ENCODE assay signal across 20 cellular contexts in the genomic region with DNA sequence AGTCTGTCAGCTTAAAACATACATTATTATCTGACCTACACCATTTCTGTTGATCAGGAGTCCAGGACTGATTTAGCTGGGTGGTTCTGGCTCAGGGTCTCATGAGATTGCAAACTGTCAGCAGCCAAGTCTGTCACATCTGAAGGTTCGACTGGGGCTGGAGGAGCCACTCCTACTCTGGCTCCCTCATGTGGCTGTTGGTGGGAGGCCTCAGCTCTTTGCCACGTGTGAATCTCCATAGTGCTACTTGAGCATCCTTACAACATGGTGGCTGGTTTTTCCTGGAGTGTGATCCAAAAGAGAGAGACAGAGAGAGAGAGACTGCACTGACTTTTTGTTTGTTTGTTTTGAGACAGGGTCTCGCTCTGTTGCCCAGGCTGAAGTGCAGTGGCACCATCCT.
DNase-seq lines count a peak whose midpoint lies in the region; ATAC-seq, FAIRE-seq and TF ChIP-seq lines count a peak whose summit lies in the region.
"Had no signal": no experiment of that assay in that cellular context is flagged by ENCODE, and none has a peak within 500 bp of the region (broad histone marks: within the 10 kb centered on the region; RNA-seq: fewer than 3 reads in every experiment).

No MANE protein-coding gene starts in this region.

- DNase-seq in A673 (ENCODE audit: low spot score) (peak; percentile 55), GM06990 (ENCODE audit: extremely low read depth, insufficient read length) (no peak), MM.1S (no peak), K562 (ENCODE audit: extremely low read depth in 1 of 4, low spot score in 3 of 4) (peak in 1 of 4 experiments; percentile 58), lower lobe of right lung (no peak), AG08395 (ENCODE audit: low spot score) (no peak), osteocyte (ENCODE audit: extremely low spot score, unreplicated experiment) (no peak)
- DNase-seq: activated effector memory CD4-positive, alpha-beta T cell treated with anti-CD3 and anti-CD28 coated beads, Interleukin-2, amount 50 U/mL, for 16 hours; amniotic stem cell; MV-4-11; NCI-H2081; nephron progenitor cell; thyroid gland had no signal

- peaks cover 4% of the 10 kb centered on the region for H3K9me3 Mint-ChIP-seq in osteocyte (ENCODE audit: unreplicated experiment)
- H3K9me3 Mint-ChIP-seq: central memory CD8-positive, alpha-beta T cell had no signal

- 0% methylated on average over 2 of the region's 3 CpGs for WGBS in K562 (ENCODE audit: insufficient coverage, low coverage, missing lambda C conversion rate)

- H3K4me3 ChIP-seq in A673 (ENCODE audit: low read depth, low read length, poor library complexity, severe bottlenecking) (no peak overlapping the region), GM06990 (replicated peaks; ENCODE audit: low read depth, low read length) (no peak overlapping the region), MM.1S (ENCODE audit: low read length) (no peak overlapping the region), K562 (no peak overlapping the region), lower lobe of right lung (no peak overlapping the region)
- H3K4me3 ChIP-seq: hepatocyte, thyroid gland had no signal

- no peak for TF ChIP-seq POLR2A in K562 (conservative IDR thresholded peaks at IDR 0.05)

- no peak overlapping the region for H3K4me3 Mint-ChIP-seq in osteocyte (ENCODE audit: unreplicated experiment)
- H3K4me3 Mint-ChIP-seq: central memory CD8-positive, alpha-beta T cell; mesothelial cell of epicardium; nephron progenitor cell; stimulated activated memory B cell treated with anti-CD40 and anti-IgM and Interleukin-4, amounts not matched to agents 10 μg/mL and 1 μg/mL and 100 μg/mL, for 72 hours had no signal

- intact Hi-C loops in A673 (cut with micrococcal nuclease; ENCODE audit: unreplicated experiment) = no loop called here
- intact Hi-C loops in K562 (cut with micrococcal nuclease) = no loop called here
- intact Hi-C loops in lower lobe of right lung (cut with DNase I) = no loop called here

- CTCF ChIA-PET in A673 (lab: Charles Lee) (no interaction called here), K562 (lab: Yijun Ruan, JAX; ENCODE audit: low intra/inter-chr PET ratio) (no interaction called here)

- H3K4me1 Mint-ChIP-seq in osteocyte (ENCODE audit: unreplicated experiment) = no peaks in the 10 kb centered on the region
- H3K4me1 Mint-ChIP-seq: central memory CD8-positive, alpha-beta T cell; mesothelial cell of epicardium; nephron progenitor cell; stimulated activated memory B cell treated with anti-CD40 and anti-IgM and Interleukin-4, amounts not matched to agents 10 μg/mL and 1 μg/mL and 100 μg/mL, for 72 hours had no signal

- POLR2A ChIA-PET in A673 (lab: Charles Lee; ENCODE audit: low non-redundant PET) = no interaction called here
- POLR2A ChIA-PET in K562 (lab: Yijun Ruan, JAX) = interaction anchor here (0.7 to 1.7 kb wide), 3 partner anchors 21 to 210 kb away, joined by 3 to 6 read pairs (median 3); no protein-coding TSS in a partner anchor

- H3K4me2 ChIP-seq in MM.1S (ENCODE audit: low read depth, low read length) (no peak overlapping the region), K562 (ENCODE audit: insufficient read depth, low read length) (no peak overlapping the region)
- H3K4me2 ChIP-seq: hepatocyte had no signal

- TF ChIP-seq CTCF in A673 (conservative IDR thresholded peaks at IDR 0.05; ENCODE audit: low read depth, low read length) (peak; percentile 29; the same call in 1 of the 2 replicates), GM06990 (IDR thresholded peaks at IDR 0.05; ENCODE audit: insufficient read depth, low read length, poor library complexity, severe bottlenecking) (peak; percentile 8), MM.1S (IDR thresholded peaks at IDR 0.05; ENCODE audit: low read length) (peak; percentile 11; the same call in 1 of the 2 replicates), K562 (IDR thresholded peaks at IDR 0.05 in 2 of 3, conservative IDR thresholded peaks at IDR 0.05 in 1 of 3; ENCODE audit: insufficient read depth in 2 of 3, low read depth in 1 of 3, low read length in 3 of 3) (peak; percentile 29 to 51 (median 41); a peak in 4 of 6 replicates), lower lobe of right lung (IDR thresholded peaks at IDR 0.05) (no peak), osteocyte (IDR thresholded peaks at IDR 0.05) (no peak)

- H3K9me3 ChIP-seq in A673 (ENCODE audit: low read depth, low read length, poor library complexity, severe bottlenecking) (no peaks in the 10 kb centered on the region), MM.1S (replicated peaks; ENCODE audit: insufficient read depth, low read length) (no peaks in the 10 kb centered on the region), K562 (replicated peaks; ENCODE audit: control insufficient read depth, insufficient read depth, low read depth, low read length) (peaks cover 4% of the 10 kb centered on the region; the same call in 1 of the 2 replicates), lower lobe of right lung (peaks cover 5% of the 10 kb centered on the region)
- H3K9me3 ChIP-seq: thyroid gland had no signal

- H3K79me2 ChIP-seq in MM.1S (ENCODE audit: low read length) (no peaks in the 10 kb centered on the region), K562 (ENCODE audit: control insufficient read depth, insufficient read depth, low read length) (no peaks in the 10 kb centered on the region)
- H3K79me2 ChIP-seq: hepatocyte had no signal

- no peaks in the 10 kb centered on the region for H3K9me2 ChIP-seq in MM.1S (replicated peaks; ENCODE audit: insufficient read depth, low read length)

- in situ Hi-C loops in K562 (cut with MboI) = loop anchor here (10.0 kb wide), 1 partner anchor 348 kb away; no protein-coding TSS in a partner anchor

- H3K27ac ChIP-seq in A673 (ENCODE audit: low read depth, low read length, poor library complexity, severe bottlenecking) (no peak overlapping the region), MM.1S (ENCODE audit: low read length) (no peak overlapping the region), K562 (ENCODE audit: extremely low read depth, low read depth, low read length) (no peak overlapping the region), lower lobe of right lung (no peak overlapping the region)
- H3K27ac ChIP-seq: hepatocyte, thyroid gland had no signal

- no peaks in the 10 kb centered on the region for H3K9me1 ChIP-seq in K562 (ENCODE audit: control insufficient read depth, insufficient read depth, low read length)

- TF ChIP-seq EP300 in K562 (IDR thresholded peaks at IDR 0.05; ENCODE audit: low read length) = no peak

- H2AFZ ChIP-seq in MM.1S (ENCODE audit: low read length) (no peak overlapping the region), K562 (ENCODE audit: low read depth, low read length) (no peak overlapping the region)
- H2AFZ ChIP-seq: hepatocyte had no signal

- H3K36me3 ChIP-seq in A673 (ENCODE audit: insufficient read depth, low read length, poor library complexity, severe bottlenecking) = no peaks in the 10 kb centered on the region
- no peaks in the 10 kb centered on the region for H3K36me3 ChIP-seq in GM06990 (ENCODE audit: control insufficient read depth, insufficient read depth, low read length)
- H3K36me3 ChIP-seq in MM.1S (replicated peaks; ENCODE audit: insufficient read depth, low read length) = no peaks in the 10 kb centered on the region
- no peaks in the 10 kb centered on the region for H3K36me3 ChIP-seq in K562 (ENCODE audit: control insufficient read depth, insufficient read depth, low read length)
- H3K36me3 ChIP-seq in lower lobe of right lung = no peaks in the 10 kb centered on the region
- H3K36me3 ChIP-seq: thyroid gland had no signal

- H3K36me3 Mint-ChIP-seq in osteocyte (ENCODE audit: unreplicated experiment) = no peaks in the 10 kb centered on the region
- H3K36me3 Mint-ChIP-seq: mesothelial cell of epicardium; stimulated activated memory B cell treated with anti-CD40 and anti-IgM and Interleukin-4, amounts not matched to agents 10 μg/mL and 1 μg/mL and 100 μg/mL, for 72 hours had no signal

- H3K27me3 ChIP-seq in A673 (replicated peaks; ENCODE audit: insufficient read depth, low read depth, low read length, poor library complexity) (no peaks in the 10 kb centered on the region), GM06990 (replicated peaks; ENCODE audit: control insufficient read depth, insufficient read depth, low read length) (no peaks in the 10 kb centered on the region), MM.1S (replicated peaks; ENCODE audit: insufficient read depth, low read length) (peaks cover 81% of the 10 kb centered on the region), K562 (ENCODE audit: control insufficient read depth in 2 of 2, insufficient read depth in 2 of 2, low read length in 2 of 2) (peaks cover 0 to 17% of the 10 kb centered on the region in 2 experiments; a peak in 1 of 5 replicates), lower lobe of right lung (ENCODE audit: low read depth) (peaks cover 25% of the 10 kb centered on the region)
- H3K27me3 ChIP-seq: hepatocyte, thyroid gland had no signal

- H3K27me3 Mint-ChIP-seq in osteocyte (ENCODE audit: unreplicated experiment) = peaks cover 8% of the 10 kb centered on the region

- H4K20me1 ChIP-seq in MM.1S (ENCODE audit: insufficient read depth, low read length) (no peaks in the 10 kb centered on the region), K562 (replicated peaks; ENCODE audit: control insufficient read depth, insufficient read depth, low read length) (peaks cover 3% of the 10 kb centered on the region; the same call in 1 of the 2 replicates)

- H3K4me1 ChIP-seq in A673 (ENCODE audit: insufficient read depth, low read length, poor library complexity, severe bottlenecking) (no peaks in the 10 kb centered on the region), MM.1S (ENCODE audit: low read length) (no peaks in the 10 kb centered on the region), K562 (replicated peaks in 1 of 2; ENCODE audit: control insufficient read depth in 2 of 2, insufficient read depth in 2 of 2, low read length in 2 of 2) (peaks cover 0 to 9% of the 10 kb centered on the region in 2 experiments; a peak in 3 of 5 replicates), lower lobe of right lung (peaks cover 6% of the 10 kb centered on the region)

- H3K27ac Mint-ChIP-seq in osteocyte (ENCODE audit: unreplicated experiment) = no peak overlapping the region
- H3K27ac Mint-ChIP-seq: mesothelial cell of epicardium; nephron progenitor cell; stimulated activated memory B cell treated with anti-CD40 and anti-IgM and Interleukin-4, amounts not matched to agents 10 μg/mL and 1 μg/mL and 100 μg/mL, for 72 hours had no signal

- peak in 1 of 2 experiments; percentile 31; a peak in 1 of 4 replicates for TF ChIP-seq RAD21 in K562 (CRISPR knock-in tag; conservative IDR thresholded peaks at IDR 0.05 in 1 of 2, IDR thresholded peaks at IDR 0.05 in 1 of 2)

- no peak for FAIRE-seq in K562 (lab: Jason Lieb, UNC)
- FAIRE-seq: GM19239 had no signal

- H3F3A ChIP-seq in MM.1S (ENCODE audit: insufficient read depth, low read length) = no peaks in the 10 kb centered on the region

- BruUV-seq in A673 (replicated peaks; lab: Mats Ljungman, UMichigan) (no TSS peak), K562 (replicated peaks; lab: Mats Ljungman, UMichigan) (no TSS peak)

- H3K9ac ChIP-seq in MM.1S (ENCODE audit: low read length) (no peak overlapping the region), K562 (ENCODE audit: insufficient read depth in 1 of 2, low read depth in 2 of 2, low read length in 2 of 2) (no peak overlapping the region)

- ATAC-seq in K562 (no peak), lower lobe of right lung (no peak), GM19324 (IDR thresholded peaks at IDR 0.05; ENCODE audit: low FRiP score, unreplicated experiment) (no peak)
- ATAC-seq: activated CD4-positive, CD25-positive, alpha-beta regulatory T cell treated with anti-CD3 and anti-CD28 coated beads, Interleukin-2, amount 50 U/mL, for 24 hours; stimulated activated memory B cell treated with anti-CD40 and anti-IgM and Interleukin-4, amounts not matched to agents 10 μg/mL and 1 μg/mL and 100 μg/mL, for 72 hours had no signal

Comparison
In these comparisons a context has a peak if more than half of its experiments do, and no peak if none do; other contexts are left out.
1. CTCF ChIP-seq: peak in A673 (single experiment), GM06990 (single experiment), MM.1S (single experiment) and K562 (3 of 3); none in lower lobe of right lung (single experiment) and osteocyte (single experiment).